ENCODE assay signal across 1 cellular context in genomic region chr6:89829591-89830384, GRCh38.
A peak's percentile ranks its signal among the peaks of the same experiment; 100 is the strongest.
TF ChIP-seq lines count a peak whose summit lies in the region.

CASP8AP2 (plus strand) TSS chr6:89829880.

TF ChIP-seq in HepG2, 621 proteins besides CTCF, POLR2A, EP300 and RAD21 (continued from another document and continues in another):
- TF ChIP-seq, protein P1, sequence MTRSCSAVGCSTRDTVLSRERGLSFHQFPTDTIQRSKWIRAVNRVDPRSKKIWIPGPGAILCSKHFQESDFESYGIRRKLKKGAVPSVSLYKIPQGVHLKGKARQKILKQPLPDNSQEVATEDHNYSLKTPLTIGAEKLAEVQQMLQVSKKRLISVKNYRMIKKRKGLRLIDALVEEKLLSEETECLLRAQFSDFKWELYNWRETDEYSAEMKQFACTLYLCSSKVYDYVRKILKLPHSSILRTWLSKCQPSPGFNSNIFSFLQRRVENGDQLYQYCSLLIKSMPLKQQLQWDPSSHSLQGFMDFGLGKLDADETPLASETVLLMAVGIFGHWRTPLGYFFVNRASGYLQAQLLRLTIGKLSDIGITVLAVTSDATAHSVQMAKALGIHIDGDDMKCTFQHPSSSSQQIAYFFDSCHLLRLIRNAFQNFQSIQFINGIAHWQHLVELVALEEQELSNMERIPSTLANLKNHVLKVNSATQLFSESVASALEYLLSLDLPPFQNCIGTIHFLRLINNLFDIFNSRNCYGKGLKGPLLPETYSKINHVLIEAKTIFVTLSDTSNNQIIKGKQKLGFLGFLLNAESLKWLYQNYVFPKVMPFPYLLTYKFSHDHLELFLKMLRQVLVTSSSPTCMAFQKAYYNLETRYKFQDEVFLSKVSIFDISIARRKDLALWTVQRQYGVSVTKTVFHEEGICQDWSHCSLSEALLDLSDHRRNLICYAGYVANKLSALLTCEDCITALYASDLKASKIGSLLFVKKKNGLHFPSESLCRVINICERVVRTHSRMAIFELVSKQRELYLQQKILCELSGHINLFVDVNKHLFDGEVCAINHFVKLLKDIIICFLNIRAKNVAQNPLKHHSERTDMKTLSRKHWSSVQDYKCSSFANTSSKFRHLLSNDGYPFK (CRISPR knock-in tag; IDR thresholded peaks at IDR 0.05; ENCODE audit: borderline replicate concordance) = peak; percentile 27; the same call in 1 of the 2 replicates
- TF ChIP-seq MAF1 (CRISPR knock-in tag; IDR thresholded peaks at IDR 0.05; ENCODE audit: borderline replicate concordance) (no peak), ZNF431 (CRISPR knock-in tag; IDR thresholded peaks at IDR 0.05; ENCODE audit: borderline replicate concordance, low read depth) (no peak), MIXL1 (CRISPR knock-in tag; IDR thresholded peaks at IDR 0.05) (no peak), CERS6 (CRISPR knock-in tag; IDR thresholded peaks at IDR 0.05) (no peak), CBX2 (IDR thresholded peaks at IDR 0.05; ENCODE audit: low read depth, low read length) (no peak), CBX2 (CRISPR knock-in tag; IDR thresholded peaks at IDR 0.05; ENCODE audit: low read depth) (no peak), SP2 (CRISPR knock-in tag; IDR thresholded peaks at IDR 0.05) (peak; percentile 93), ZNF574 (CRISPR knock-in tag; IDR thresholded peaks at IDR 0.05) (0 out of 2 replicates have a peak, but pooled peaks have one; percentile 39), TBX2 (CRISPR knock-in tag; IDR thresholded peaks at IDR 0.05; ENCODE audit: borderline replicate concordance) (peak; percentile 52; the same call in 1 of the 2 replicates), ARHGAP35 (CRISPR knock-in tag; IDR thresholded peaks at IDR 0.05; ENCODE audit: borderline replicate concordance) (no peak), WIZ (CRISPR knock-in tag; IDR thresholded peaks at IDR 0.05) (peak; percentile 44; the same call in 1 of the 2 replicates), FOXP4 (CRISPR knock-in tag; IDR thresholded peaks at IDR 0.05) (no peak), SUZ12 (IDR thresholded peaks at IDR 0.05; ENCODE audit: low read depth, low read length) (no peak), CCDC6 (CRISPR knock-in tag; IDR thresholded peaks at IDR 0.05) (peak; percentile 78; the same call in 1 of the 2 replicates), RFX3 (CRISPR knock-in tag; IDR thresholded peaks at IDR 0.05) (no peak), ZNF136 (CRISPR knock-in tag; IDR thresholded peaks at IDR 0.05; ENCODE audit: low read depth) (no peak), NFATC3 (CRISPR knock-in tag; IDR thresholded peaks at IDR 0.05) (no peak), PHF21A (CRISPR knock-in tag; IDR thresholded peaks at IDR 0.05) (no peak; the same call in 1 of the 2 replicates), ARID4A (CRISPR knock-in tag; IDR thresholded peaks at IDR 0.05; ENCODE audit: borderline replicate concordance) (peak; percentile 80), TERF1 (CRISPR knock-in tag; IDR thresholded peaks at IDR 0.05) (no peak), STAT6 (CRISPR knock-in tag; IDR thresholded peaks at IDR 0.05; ENCODE audit: borderline replicate concordance) (0 out of 2 replicates have a peak, but pooled peaks have one; percentile 23), DMAP1 (CRISPR knock-in tag; IDR thresholded peaks at IDR 0.05) (peak; percentile 72), HNF1B (CRISPR knock-in tag; IDR thresholded peaks at IDR 0.05) (peak; percentile 72), SP1 (IDR thresholded peaks at IDR 0.05) (no peak), SP1 (CRISPR knock-in tag; IDR thresholded peaks at IDR 0.05) (0 out of 2 replicates have a peak, but pooled peaks have one; percentile 33), ZNF629 (CRISPR knock-in tag; conservative IDR thresholded peaks at IDR 0.05) (no peak), PTBP1 (IDR thresholded peaks at IDR 0.05; ENCODE audit: low read depth, low read length, poor library complexity, severe bottlenecking) (peak; percentile 25), KLF12 (CRISPR knock-in tag; IDR thresholded peaks at IDR 0.05; ENCODE audit: borderline replicate concordance) (0 out of 2 replicates have a peak, but pooled peaks have one; percentile 42), THAP11 (CRISPR knock-in tag; IDR thresholded peaks at IDR 0.05) (peak; percentile 57), ZBTB21 (CRISPR knock-in tag; IDR thresholded peaks at IDR 0.05) (no peak; the same call in 1 of the 2 replicates), ZNF703 (CRISPR knock-in tag; IDR thresholded peaks at IDR 0.05; ENCODE audit: borderline replicate concordance) (no peak)
- TF ChIP-seq, protein P2, sequence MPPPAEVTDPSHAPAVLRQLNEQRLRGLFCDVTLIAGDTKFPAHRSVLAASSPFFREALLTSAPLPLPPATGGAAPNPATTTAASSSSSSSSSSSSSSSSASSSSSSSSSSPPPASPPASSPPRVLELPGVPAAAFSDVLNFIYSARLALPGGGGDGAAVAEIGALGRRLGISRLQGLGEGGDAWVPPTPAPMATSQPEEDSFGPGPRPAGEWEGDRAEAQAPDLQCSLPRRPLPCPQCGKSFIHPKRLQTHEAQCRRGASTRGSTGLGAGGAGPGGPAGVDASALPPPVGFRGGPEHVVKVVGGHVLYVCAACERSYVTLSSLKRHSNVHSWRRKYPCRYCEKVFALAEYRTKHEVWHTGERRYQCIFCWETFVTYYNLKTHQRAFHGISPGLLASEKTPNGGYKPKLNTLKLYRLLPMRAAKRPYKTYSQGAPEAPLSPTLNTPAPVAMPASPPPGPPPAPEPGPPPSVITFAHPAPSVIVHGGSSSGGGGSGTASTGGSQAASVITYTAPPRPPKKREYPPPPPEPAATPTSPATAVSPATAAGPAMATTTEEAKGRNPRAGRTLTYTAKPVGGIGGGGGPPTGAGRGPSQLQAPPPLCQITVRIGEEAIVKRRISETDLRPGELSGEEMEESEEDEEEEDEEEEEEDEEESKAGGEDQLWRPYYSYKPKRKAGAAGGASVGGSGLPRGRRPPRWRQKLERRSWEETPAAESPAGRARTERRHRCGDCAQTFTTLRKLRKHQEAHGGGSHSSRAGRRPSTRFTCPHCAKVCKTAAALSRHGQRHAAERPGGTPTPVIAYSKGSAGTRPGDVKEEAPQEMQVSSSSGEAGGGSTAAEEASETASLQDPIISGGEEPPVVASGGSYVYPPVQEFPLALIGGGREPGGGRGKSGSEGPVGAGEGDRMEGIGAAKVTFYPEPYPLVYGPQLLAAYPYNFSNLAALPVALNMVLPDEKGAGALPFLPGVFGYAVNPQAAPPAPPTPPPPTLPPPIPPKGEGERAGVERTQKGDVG (CRISPR knock-in tag; IDR thresholded peaks at IDR 0.05; ENCODE audit: borderline replicate concordance) = no peak
